Comparison of ENCODE assay signal across 16 cellular contexts in the genomic region with DNA sequence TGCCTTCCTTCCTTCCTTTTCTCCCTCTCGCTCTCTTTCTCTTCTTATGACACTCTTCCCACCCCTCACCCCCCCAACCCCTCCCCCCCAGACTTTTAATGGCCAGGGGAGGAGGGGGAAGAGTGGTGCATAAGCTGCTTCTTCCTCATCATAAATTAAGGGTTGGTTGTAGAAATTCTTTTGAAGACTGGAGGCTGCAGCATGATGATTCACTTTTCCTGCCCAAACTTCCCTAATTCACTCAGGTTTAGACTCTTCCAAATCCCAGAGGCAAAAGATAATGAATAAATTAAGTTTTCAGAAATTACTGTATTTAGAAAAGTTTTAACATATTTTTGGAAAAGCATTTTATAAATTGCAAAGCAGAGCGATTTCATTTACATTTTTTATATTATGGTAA. TPM values are rescaled to one million over a fixed set of nuclear protein-coding genes. Genes with fewer than 3 reads are reported as not detected.
"Had no signal": no experiment of that assay in that cellular context is flagged by ENCODE, and none has a peak within 500 bp of the region (broad histone marks: within the 10 kb centered on the region; RNA-seq: fewer than 3 reads in every experiment).

No MANE protein-coding gene starts in this region.

- H3K27me3 ChIP-seq: dorsolateral prefrontal cortex had no signal

- H3K27ac Mint-ChIP-seq: activated CD8-positive, alpha-beta T cell treated with anti-CD3 and anti-CD28 coated beads for 36 hours; activated naive CD8-positive, alpha-beta T cell treated with anti-CD3 and anti-CD28 coated beads, Interleukin-2, amount 10 ng/mL, durations not matched to agents 7 days and 5 days; activated T-cell treated with anti-CD3 and anti-CD28 coated beads, Interleukin-2, amount 50 U/mL, for 72 hours had no signal

- ATAC-seq: activated CD8-positive, alpha-beta T cell treated with anti-CD3 and anti-CD28 coated beads for 36 hours; activated T-cell treated with anti-CD3 and anti-CD28 coated beads, Interleukin-2, amount 50 U/mL, for 72 hours; esophagus mucosa; left colon; sciatic nerve had no signal

- H3K4me1 Mint-ChIP-seq: activated naive CD8-positive, alpha-beta T cell treated with anti-CD3 and anti-CD28 coated beads, Interleukin-2, amount 10 ng/mL, durations not matched to agents 7 days and 5 days had no signal

- H3K4me3 ChIP-seq: dorsolateral prefrontal cortex had no signal

- H3K27ac ChIP-seq: dorsolateral prefrontal cortex, VCaP had no signal

- H3K36me3 Mint-ChIP-seq: activated naive CD8-positive, alpha-beta T cell treated with anti-CD3 and anti-CD28 coated beads, Interleukin-2, amount 10 ng/mL, durations not matched to agents 7 days and 5 days had no signal

- H3K4me3 Mint-ChIP-seq: activated CD8-positive, alpha-beta T cell treated with anti-CD3 and anti-CD28 coated beads for 36 hours; activated naive CD8-positive, alpha-beta T cell treated with anti-CD3 and anti-CD28 coated beads, Interleukin-2, amount 10 ng/mL, durations not matched to agents 7 days and 5 days; activated T-cell treated with anti-CD3 and anti-CD28 coated beads, Interleukin-2, amount 50 U/mL, for 72 hours had no signal

- H3K9me3 Mint-ChIP-seq: activated CD8-positive, alpha-beta T cell treated with anti-CD3 and anti-CD28 coated beads for 36 hours; activated naive CD8-positive, alpha-beta T cell treated with anti-CD3 and anti-CD28 coated beads, Interleukin-2, amount 10 ng/mL, durations not matched to agents 7 days and 5 days; activated T-cell treated with anti-CD3 and anti-CD28 coated beads, Interleukin-2, amount 50 U/mL, for 72 hours had no signal

- DNase-seq: activated CD4-positive, alpha-beta T cell treated with anti-CD3 and anti-CD28 coated beads for 4 hours; activated CD8-positive, alpha-beta memory T cell treated with anti-CD3 and anti-CD28 coated beads, Interleukin-2, amount 50 U/mL, for 4 hours; activated CD8-positive, alpha-beta T cell treated with anti-CD3 and anti-CD28 coated beads for 36 hours; activated naive CD8-positive, alpha-beta T cell treated with anti-CD3 and anti-CD28 coated beads, Interleukin-2, amount 10 ng/mL, durations not matched to agents 7 days and 5 days; activated T-cell treated with anti-CD3 and anti-CD28 coated beads, Interleukin-2, amount 50 U/mL, for 72 hours; aorta; dorsolateral prefrontal cortex; hypothalamus; left colon; stimulated activated naive CD4-positive, alpha-beta T cell treated with Interleukin-2 at 50 U/mL for 16 hours; T1000; trophoblast cell had no signal

RNA-seq across cellular contexts. Expression of a gene that starts 58.2 kb away (rescaled TPM):
- total RNA-seq: pulmonary artery endothelial cell had no signal
